In genomic region chr1:201459775-201460174, GRCh38 we compare ENCODE assay signal across 1 cellular context.
TF ChIP-seq lines count a peak whose summit lies in the region.

No MANE protein-coding gene starts in this region.

TF ChIP-seq in A549, 52 proteins besides CTCF, POLR2A, EP300 and RAD21:
- TF ChIP-seq HES2 (IDR thresholded peaks at IDR 0.05) (no peak), REST (IDR thresholded peaks at IDR 0.05) (no peak), TP53 (CRISPR knock-in tag; IDR thresholded peaks at IDR 0.05) (no peak), BHLHE40 (IDR thresholded peaks at IDR 0.05; ENCODE audit: low read depth, low read length) (no peak), POLR2AphosphoS2 (conservative IDR thresholded peaks at IDR 0.05; ENCODE audit: low read length) (no peak), HOXA7 (CRISPR knock-in tag; IDR thresholded peaks at IDR 0.05) (no peak), GATA3 (IDR thresholded peaks at IDR 0.05; ENCODE audit: borderline replicate concordance) (no peak), EHMT2 (IDR thresholded peaks at IDR 0.05; ENCODE audit: low read depth) (no peak), CBX2 (IDR thresholded peaks at IDR 0.05; ENCODE audit: borderline replicate concordance, low read depth) (no peak), ZFP36 (IDR thresholded peaks at IDR 0.05; ENCODE audit: borderline replicate concordance, partially characterized antibody) (no peak), FOSB (CRISPR knock-in tag; IDR thresholded peaks at IDR 0.05) (no peak), RFX5 (IDR thresholded peaks at IDR 0.05) (no peak)
